12 cellular contexts compared by ENCODE assay signal in genomic region chr20:45111799-45112471, GRCh38. TPM values are rescaled to one million over a fixed set of nuclear protein-coding genes. Genes with fewer than 3 reads are reported as not detected.
DNase-seq lines count a peak whose midpoint lies in the region; ATAC-seq and TF ChIP-seq lines count a peak whose summit lies in the region.
"Had no signal": no experiment of that assay in that cellular context is flagged by ENCODE, and none has a peak within 500 bp of the region (broad histone marks: within the 10 kb centered on the region; RNA-seq: fewer than 3 reads in every experiment).

No MANE protein-coding gene starts in this region.

- no peak overlapping the region for H4K8ac ChIP-seq in trophoblast cell (ENCODE audit: low read depth, low read length)

- H3K79me1 ChIP-seq in trophoblast cell (ENCODE audit: low read length) = no peaks in the 10 kb centered on the region

- H3K4me3 ChIP-seq in epithelial cell of esophagus (ENCODE audit: low read length) (no peak overlapping the region), trophoblast cell (ENCODE audit: low read depth, low read length) (no peak overlapping the region)

- no peak overlapping the region for H4K12ac ChIP-seq in trophoblast cell (ENCODE audit: low read depth, low read length)

- H3K79me2 ChIP-seq in trophoblast cell (ENCODE audit: control insufficient read depth, insufficient read depth, low read length, poor library complexity) = no peaks in the 10 kb centered on the region

- no peak overlapping the region for H3K18ac ChIP-seq in trophoblast cell (ENCODE audit: low read length)

- no peak overlapping the region for H3K14ac ChIP-seq in trophoblast cell (ENCODE audit: low read length)

- H3K4me3 Mint-ChIP-seq in activated T-helper 2 cell treated with anti-CD3 and anti-CD28 coated beads, Interferon-gamma antibody, Interleukin-2, Interleukin-4, amounts not matched to agents 10 μg/mL and 5 μg/mL and 100 μg/mL, durations not matched to agents 14 hours and 24 hours and 36 hours (ENCODE audit: low read depth) = no peak overlapping the region
- H3K4me3 Mint-ChIP-seq: activated naive CD8-positive, alpha-beta T cell treated with anti-CD3 and anti-CD28 coated beads, Interleukin-2, amount 10 ng/mL, durations not matched to agents 7 days and 5 days; CD4-positive, CD25-positive, alpha-beta regulatory T cell had no signal

- DNase-seq in NCI-H82 (lab: John Stamatoyannopoulos, UW) = peak; percentile 56
- no peak for DNase-seq in NCI-H82 treated with DMSO at 0.1 percent for 48 hours (lab: John Stamatoyannopoulos, UW; ENCODE audit: unreplicated experiment)
- peak; percentile 19 for DNase-seq in NCI-H146 (lab: John Stamatoyannopoulos, UW)
- DNase-seq in epithelial cell of esophagus (ENCODE audit: low read depth) = peak; percentile 33
- DNase-seq in trophoblast cell = peak in 1 of 2 donors; percentile 46
- no peak for DNase-seq in substantia nigra (lab: John Stamatoyannopoulos, UW)
- no peak for DNase-seq in activated T-helper 2 cell treated with anti-CD3 and anti-CD28 coated beads, Interferon-gamma antibody, Interleukin-2, Interleukin-4, amounts not matched to agents 10 μg/mL and 5 μg/mL and 100 μg/mL, durations not matched to agents 14 hours and 24 hours and 36 hours (ENCODE audit: low spot score)
- DNase-seq: activated naive CD8-positive, alpha-beta T cell treated with anti-CD3 and anti-CD28 coated beads, Interleukin-2, amount 10 ng/mL, durations not matched to agents 7 days and 5 days; HCEC 1CT; stimulated activated naive CD4-positive, alpha-beta T cell treated with Interleukin-2 at 50 U/mL for 16 hours had no signal

- peaks cover 2% of the 10 kb centered on the region for H3K9me3 ChIP-seq in trophoblast cell (ENCODE audit: insufficient read depth, low read depth, low read length)

- peaks cover 6% of the 10 kb centered on the region for H3K27me3 Mint-ChIP-seq in activated T-helper 2 cell treated with anti-CD3 and anti-CD28 coated beads, Interferon-gamma antibody, Interleukin-2, Interleukin-4, amounts not matched to agents 10 μg/mL and 5 μg/mL and 100 μg/mL, durations not matched to agents 14 hours and 24 hours and 36 hours (ENCODE audit: low read depth)

- H2AK5ac ChIP-seq in trophoblast cell (ENCODE audit: low read length) = no peak overlapping the region

- H3K4me1 Mint-ChIP-seq in activated T-helper 2 cell treated with anti-CD3 and anti-CD28 coated beads, Interferon-gamma antibody, Interleukin-2, Interleukin-4, amounts not matched to agents 10 μg/mL and 5 μg/mL and 100 μg/mL, durations not matched to agents 14 hours and 24 hours and 36 hours (ENCODE audit: low read depth) = no peaks in the 10 kb centered on the region

- H3K36me3 Mint-ChIP-seq in activated T-helper 2 cell treated with anti-CD3 and anti-CD28 coated beads, Interferon-gamma antibody, Interleukin-2, Interleukin-4, amounts not matched to agents 10 μg/mL and 5 μg/mL and 100 μg/mL, durations not matched to agents 14 hours and 24 hours and 36 hours (ENCODE audit: low read depth) = no peaks in the 10 kb centered on the region
- H3K36me3 Mint-ChIP-seq: activated naive CD8-positive, alpha-beta T cell treated with anti-CD3 and anti-CD28 coated beads, Interleukin-2, amount 10 ng/mL, durations not matched to agents 7 days and 5 days; CD4-positive, CD25-positive, alpha-beta regulatory T cell had no signal

- no peak overlapping the region for H3K27ac Mint-ChIP-seq in activated T-helper 2 cell treated with anti-CD3 and anti-CD28 coated beads, Interferon-gamma antibody, Interleukin-2, Interleukin-4, amounts not matched to agents 10 μg/mL and 5 μg/mL and 100 μg/mL, durations not matched to agents 14 hours and 24 hours and 36 hours
- H3K27ac Mint-ChIP-seq: activated naive CD8-positive, alpha-beta T cell treated with anti-CD3 and anti-CD28 coated beads, Interleukin-2, amount 10 ng/mL, durations not matched to agents 7 days and 5 days; CD4-positive, CD25-positive, alpha-beta regulatory T cell had no signal

- no peak overlapping the region for H3K9ac ChIP-seq in trophoblast cell (ENCODE audit: low read length)

- WGBS in trophoblast cell (ENCODE audit: extremely low coverage, insufficient coverage, insufficient read length) = no CpG with 5 or more reads among the region's 17 CpGs

- H3K36me3 ChIP-seq in trophoblast cell (ENCODE audit: control insufficient read depth in 1 of 2, insufficient read depth in 2 of 2, low read length in 2 of 2) = no peaks in the 10 kb centered on the region

- intact Hi-C loops in activated T-helper 2 cell treated with anti-CD3 and anti-CD28 coated beads, Interferon-gamma antibody, Interleukin-2, Interleukin-4, amounts not matched to agents 10 μg/mL and 5 μg/mL and 100 μg/mL, durations not matched to agents 14 hours and 24 hours and 36 hours (cut with micrococcal nuclease) = no loop called here

- ATAC-seq in HG03196 (IDR thresholded peaks at IDR 0.05; ENCODE audit: unreplicated experiment) = no peak

- H2BK12ac ChIP-seq in trophoblast cell (ENCODE audit: low read length) = peak overlapping the region; percentile 15

- H3K27me3 ChIP-seq in trophoblast cell (ENCODE audit: insufficient read depth, low read length) = no peaks in the 10 kb centered on the region

- H2BK120ac ChIP-seq in trophoblast cell (ENCODE audit: insufficient read depth, low read length, poor library complexity) = no peak overlapping the region

- H3K27ac ChIP-seq in trophoblast cell (ENCODE audit: low read depth, low read length) (no peak overlapping the region), substantia nigra (ENCODE audit: low read depth, low read length, poor library complexity, severe bottlenecking) (no peak overlapping the region)

- no peak overlapping the region for H3K23ac ChIP-seq in trophoblast cell (ENCODE audit: low read length)

- no peak overlapping the region for H2BK5ac ChIP-seq in trophoblast cell (ENCODE audit: low read depth, low read length, poor library complexity)

- no peak overlapping the region for H3K4ac ChIP-seq in trophoblast cell (ENCODE audit: low read depth, low read length)

- H3K9me3 Mint-ChIP-seq in activated T-helper 2 cell treated with anti-CD3 and anti-CD28 coated beads, Interferon-gamma antibody, Interleukin-2, Interleukin-4, amounts not matched to agents 10 μg/mL and 5 μg/mL and 100 μg/mL, durations not matched to agents 14 hours and 24 hours and 36 hours = no peaks in the 10 kb centered on the region
- H3K9me3 Mint-ChIP-seq: activated naive CD8-positive, alpha-beta T cell treated with anti-CD3 and anti-CD28 coated beads, Interleukin-2, amount 10 ng/mL, durations not matched to agents 7 days and 5 days; CD4-positive, CD25-positive, alpha-beta regulatory T cell had no signal

- no peak overlapping the region for H4K91ac ChIP-seq in trophoblast cell (ENCODE audit: low read depth, low read length)

- no peak overlapping the region for H3K4me2 ChIP-seq in trophoblast cell (ENCODE audit: low read length)

- H2AFZ ChIP-seq in trophoblast cell (ENCODE audit: insufficient read depth, low read length, poor library complexity) = no peak overlapping the region

- TF ChIP-seq CTCF in epithelial cell of esophagus (IDR thresholded peaks at IDR 0.05; ENCODE audit: insufficient read depth, low read depth, low read length, missing control alignments) = peak; percentile 45

- no peaks in the 10 kb centered on the region for H3K4me1 ChIP-seq in trophoblast cell (ENCODE audit: control insufficient read depth in 1 of 2, insufficient read depth in 2 of 2, low read length in 2 of 2)

RNA-seq across cellular contexts. Expression of gene WFDC5, which starts 3.0 kb away (rescaled TPM):
- not detected in 2 replicates for polyA plus RNA-seq in trophoblast cell (2013)
- not detected in 2 replicates for total RNA-seq in activated T-helper 2 cell treated with anti-CD3 and anti-CD28 coated beads, Interferon-gamma antibody, Interleukin-2, Interleukin-4, amounts not matched to agents 10 μg/mL and 5 μg/mL and 100 μg/mL, durations not matched to agents 14 hours and 24 hours and 36 hours
- total RNA-seq: activated naive CD8-positive, alpha-beta T cell treated with anti-CD3 and anti-CD28 coated beads, Interleukin-2, amount 10 ng/mL, durations not matched to agents 7 days and 5 days; CD4-positive, CD25-positive, alpha-beta regulatory T cell had no signal
- polyA plus RNA-seq: CD4-positive, CD25-positive, alpha-beta regulatory T cell had no signal

RNA-seq across cellular contexts. Expression of gene KCNS1, which starts 11.0 kb away (rescaled TPM):
- 6.1 and 6.8 TPM in 2 replicates for polyA plus RNA-seq in trophoblast cell (2013)
- total RNA-seq in activated T-helper 2 cell treated with anti-CD3 and anti-CD28 coated beads, Interferon-gamma antibody, Interleukin-2, Interleukin-4, amounts not matched to agents 10 μg/mL and 5 μg/mL and 100 μg/mL, durations not matched to agents 14 hours and 24 hours and 36 hours = 0.18 and 0.21 TPM in 2 replicates
- total RNA-seq: CD4-positive, CD25-positive, alpha-beta regulatory T cell had no signal

RNA-seq across cellular contexts. Expression of gene WFDC12, which starts 12.3 kb away (rescaled TPM):
- not detected in 2 replicates for polyA plus RNA-seq in trophoblast cell (2013)
- not detected in 2 replicates for total RNA-seq in activated T-helper 2 cell treated with anti-CD3 and anti-CD28 coated beads, Interferon-gamma antibody, Interleukin-2, Interleukin-4, amounts not matched to agents 10 μg/mL and 5 μg/mL and 100 μg/mL, durations not matched to agents 14 hours and 24 hours and 36 hours
- total RNA-seq: activated naive CD8-positive, alpha-beta T cell treated with anti-CD3 and anti-CD28 coated beads, Interleukin-2, amount 10 ng/mL, durations not matched to agents 7 days and 5 days; CD4-positive, CD25-positive, alpha-beta regulatory T cell had no signal
- polyA plus RNA-seq: CD4-positive, CD25-positive, alpha-beta regulatory T cell had no signal

Comparison
In these comparisons a context has a peak if more than half of its experiments do, and no peak if none do; other contexts are left out.
1. DNase-seq: peak in NCI-H82 (single experiment), NCI-H146 (single experiment) and epithelial cell of esophagus (single experiment); none in NCI-H82 treated with DMSO at 0.1 percent for 48 hours (single experiment), substantia nigra (0 of 49) and activated T-helper 2 cell treated with anti-CD3 and anti-CD28 coated beads, Interferon-gamma antibody, Interleukin-2, Interleukin-4, amounts not matched to agents 10 μg/mL and 5 μg/mL and 100 μg/mL, durations not matched to agents 14 hours and 24 hours and 36 hours (single experiment).